In genomic region chr10:1601371-1601906, GRCh38 we compare ENCODE assay signal across 22 cellular contexts.
A peak's percentile ranks its signal among the peaks of the same experiment; 100 is the strongest.
DNase-seq lines count a peak whose midpoint lies in the region; ATAC-seq and TF ChIP-seq lines count a peak whose summit lies in the region.
"Had no signal": no experiment of that assay in that cellular context is flagged by ENCODE, and none has a peak within 500 bp of the region (broad histone marks: within the 10 kb centered on the region; RNA-seq: fewer than 3 reads in every experiment).

No MANE protein-coding gene starts in this region.

- intact Hi-C loops in breast epithelium (cut with DNase I; ENCODE audit: low total_unique reads), result no loop called here
- intact Hi-C loops in esophagus squamous epithelium (cut with DNase I), result no loop called here

- no peak overlapping the region for H3K4me2 ChIP-seq in DND-41 (ENCODE audit: insufficient read depth, low read length)

- no peaks in the 10 kb centered on the region for H4K20me1 ChIP-seq in DND-41 (ENCODE audit: insufficient read depth, low read length)

- H3K9me3 ChIP-seq in DND-41 (ENCODE audit: insufficient read depth, low read length, severe bottlenecking) (no peaks in the 10 kb centered on the region), breast epithelium (no peaks in the 10 kb centered on the region), esophagus squamous epithelium (no peaks in the 10 kb centered on the region)
- H3K9me3 ChIP-seq: HAP-1 had no signal

- H3K79me2 ChIP-seq in DND-41 (ENCODE audit: insufficient read depth, low read length), result no peaks in the 10 kb centered on the region

- H3K27ac Mint-ChIP-seq in osteocyte (ENCODE audit: unreplicated experiment) (no peak overlapping the region), chondrocyte (ENCODE audit: unreplicated experiment) (no peak overlapping the region)
- no peak overlapping the region for H3K27ac Mint-ChIP-seq in activated naive CD8-positive, alpha-beta T cell treated with anti-CD3 and anti-CD28 coated beads, Interleukin-2, amount 50 U/mL, for 24 hours
- H3K27ac Mint-ChIP-seq: CD8-positive, alpha-beta memory T cell had no signal

- H3K36me3 ChIP-seq in DND-41 (ENCODE audit: insufficient read depth, low read length), result no peaks in the 10 kb centered on the region
- H3K36me3 ChIP-seq in breast epithelium, result no peaks in the 10 kb centered on the region
- no peaks in the 10 kb centered on the region for H3K36me3 ChIP-seq in esophagus squamous epithelium
- H3K36me3 ChIP-seq: HAP-1 had no signal

- H3K9me3 Mint-ChIP-seq in osteocyte (ENCODE audit: unreplicated experiment) (peaks cover 4% of the 10 kb centered on the region), chondrocyte (ENCODE audit: low read depth) (no peaks in the 10 kb centered on the region)
- H3K9me3 Mint-ChIP-seq in activated naive CD8-positive, alpha-beta T cell treated with anti-CD3 and anti-CD28 coated beads, Interleukin-2, amount 50 U/mL, for 24 hours, result no peaks in the 10 kb centered on the region
- H3K9me3 Mint-ChIP-seq: CD8-positive, alpha-beta memory T cell had no signal

- DNase-seq in DND-41 (no peak), breast epithelium (ENCODE audit: low spot score in 2 of 2) (no peak), esophagus squamous epithelium (lab: John Stamatoyannopoulos, UW) (no peak), osteocyte (ENCODE audit: extremely low spot score, unreplicated experiment) (peak; percentile 59), caudate nucleus (lab: John Stamatoyannopoulos, UW) (no peak), chondrocyte (ENCODE audit: low spot score) (no peak)
- no peak for DNase-seq in activated naive CD8-positive, alpha-beta T cell treated with anti-CD3 and anti-CD28 coated beads, Interleukin-2, amount 50 U/mL, for 24 hours
- DNase-seq in effector CD8-positive, alpha-beta T cell (lab: John Stamatoyannopoulos, UW), result no peak
- DNase-seq: 8988T; C1 segment of cervical spinal cord; Calu3; CD8-positive, alpha-beta memory T cell; DMS153; GM23248; KG1; NCI-H2029 treated with DMSO at 0.1 percent for 48 hours; NCI-H2171; NCI-H446 treated with DMSO at 0.1 percent for 48 hours; NCI-H526 treated with DMSO at 0.1 percent for 48 hours; OCI-M1; Right ventricle myocardium superior had no signal

- H3K36me3 Mint-ChIP-seq in osteocyte (ENCODE audit: unreplicated experiment) (no peaks in the 10 kb centered on the region), chondrocyte (ENCODE audit: low read depth) (no peaks in the 10 kb centered on the region)
- H3K36me3 Mint-ChIP-seq in activated naive CD8-positive, alpha-beta T cell treated with anti-CD3 and anti-CD28 coated beads, Interleukin-2, amount 50 U/mL, for 24 hours (ENCODE audit: low read depth), result no peaks in the 10 kb centered on the region
- H3K36me3 Mint-ChIP-seq: CD8-positive, alpha-beta memory T cell had no signal

- H3K4me1 ChIP-seq in DND-41 (ENCODE audit: insufficient read depth, low read length) (peaks cover 17% of the 10 kb centered on the region), breast epithelium (no peaks in the 10 kb centered on the region), esophagus squamous epithelium (peaks cover 0 to 25% (median 12%) of the 10 kb centered on the region in 3 donors)
- H3K4me1 ChIP-seq: HAP-1 had no signal

- TF ChIP-seq POLR2A in breast epithelium (IDR thresholded peaks at IDR 0.05) (no peak), esophagus squamous epithelium (IDR thresholded peaks at IDR 0.05) (no peak)

- TF ChIP-seq CTCF in DND-41 (IDR thresholded peaks at IDR 0.05; ENCODE audit: borderline replicate concordance, extremely low read depth, low read length, poor library complexity, severe bottlenecking), result no peak
- TF ChIP-seq CTCF in breast epithelium (IDR thresholded peaks at IDR 0.05), result no peak
- TF ChIP-seq CTCF in esophagus squamous epithelium (IDR thresholded peaks at IDR 0.05), result no peak
- TF ChIP-seq CTCF in osteocyte (IDR thresholded peaks at IDR 0.05), result no peak
- TF ChIP-seq CTCF in chondrocyte (IDR thresholded peaks at IDR 0.05), result no peak

- H3K4me3 Mint-ChIP-seq in osteocyte (ENCODE audit: unreplicated experiment), result no peak overlapping the region
- no peak overlapping the region for H3K4me3 Mint-ChIP-seq in activated naive CD8-positive, alpha-beta T cell treated with anti-CD3 and anti-CD28 coated beads, Interleukin-2, amount 50 U/mL, for 24 hours
- H3K4me3 Mint-ChIP-seq in chondrocyte (ENCODE audit: unreplicated experiment), result no peak overlapping the region
- H3K4me3 Mint-ChIP-seq: CD8-positive, alpha-beta memory T cell had no signal

- WGBS in esophagus squamous epithelium, 2 donors, result 8 to 29% methylated on average over 10 to 11 of the region's 11 CpGs

- H3K4me1 Mint-ChIP-seq in osteocyte (ENCODE audit: unreplicated experiment), result no peaks in the 10 kb centered on the region
- H3K4me1 Mint-ChIP-seq in activated naive CD8-positive, alpha-beta T cell treated with anti-CD3 and anti-CD28 coated beads, Interleukin-2, amount 50 U/mL, for 24 hours, result no peaks in the 10 kb centered on the region
- no peaks in the 10 kb centered on the region for H3K4me1 Mint-ChIP-seq in chondrocyte (ENCODE audit: low read depth)
- H3K4me1 Mint-ChIP-seq: CD8-positive, alpha-beta memory T cell had no signal

- H3K27me3 Mint-ChIP-seq in osteocyte (ENCODE audit: unreplicated experiment) (no peaks in the 10 kb centered on the region), chondrocyte (ENCODE audit: low read depth) (no peaks in the 10 kb centered on the region)
- H3K27me3 Mint-ChIP-seq in activated naive CD8-positive, alpha-beta T cell treated with anti-CD3 and anti-CD28 coated beads, Interleukin-2, amount 50 U/mL, for 24 hours, result peaks cover 7% of the 10 kb centered on the region

- no peak overlapping the region for H3K4me3 ChIP-seq in DND-41 (ENCODE audit: low read depth in 1 of 2, low read length in 2 of 2)
- peak overlapping the region in 2 of 3 donors; percentile 2 to 15 for H3K4me3 ChIP-seq in breast epithelium
- H3K4me3 ChIP-seq in esophagus squamous epithelium, result peak overlapping the region in 1 of 4 donors; percentile 26
- H3K4me3 ChIP-seq: GM23248, HAP-1 had no signal

- no peak for ATAC-seq in DND-41 (ENCODE audit: insufficient read depth, low read depth)
- no peak for ATAC-seq in activated naive CD8-positive, alpha-beta T cell treated with anti-CD3 and anti-CD28 coated beads, Interleukin-2, amount 50 U/mL, for 24 hours

- H3K9ac ChIP-seq in DND-41 (ENCODE audit: low read depth, low read length), result no peak overlapping the region
- H3K9ac ChIP-seq: GM23248 had no signal

- H3K27me3 ChIP-seq in DND-41 (ENCODE audit: insufficient read depth, low read length, poor library complexity) (peaks cover 4% of the 10 kb centered on the region), breast epithelium (peaks cover 0 to 18% of the 10 kb centered on the region in 2 donors), esophagus squamous epithelium (peaks cover 0 to 5% (median 0%) of the 10 kb centered on the region in 4 donors)

- H3K27ac ChIP-seq in DND-41 (ENCODE audit: low read length), result peak overlapping the region; percentile 9; the same call in 1 of the 2 replicates
- H3K27ac ChIP-seq in breast epithelium, result no peak overlapping the region
- peak overlapping the region; percentile 70 to 85 (median 78) for H3K27ac ChIP-seq in esophagus squamous epithelium
- no peak overlapping the region for H3K27ac ChIP-seq in caudate nucleus (ENCODE audit: low read depth, low read length)
- H3K27ac ChIP-seq: GM23248 had no signal

- H2AFZ ChIP-seq in DND-41 (ENCODE audit: low read depth, low read length), result no peak overlapping the region
- H2AFZ ChIP-seq: GM23248 had no signal

Comparison
In these comparisons a context has a peak if more than half of its experiments do, and no peak if none do; other contexts are left out.
1. H3K27ac ChIP-seq: peak in DND-41 (single experiment) and esophagus squamous epithelium (4 of 4); none in breast epithelium (0 of 2) and caudate nucleus (single experiment).
2. H3K4me3 ChIP-seq: peak in breast epithelium (2 of 3); none in DND-41 (0 of 2).